Comparison of ENCODE assay signal across 1 cellular context in genomic region chr13:77729502-77730221, GRCh38.
TF ChIP-seq lines count a peak whose summit lies in the region.

No MANE protein-coding gene starts in this region.

TF ChIP-seq in HepG2, 621 proteins besides CTCF, POLR2A, EP300 and RAD21 (continued from another document):
- TF ChIP-seq ZSCAN5A (CRISPR knock-in tag; IDR thresholded peaks at IDR 0.05; ENCODE audit: borderline replicate concordance) (no peak), THYN1 (CRISPR knock-in tag; IDR thresholded peaks at IDR 0.05; ENCODE audit: borderline replicate concordance, low read depth) (no peak), EHMT2 (IDR thresholded peaks at IDR 0.05; ENCODE audit: borderline replicate concordance, low read depth, low read length) (no peak), DNMT1 (CRISPR knock-in tag; IDR thresholded peaks at IDR 0.05) (no peak)
